In genomic region chr21:42892582-42892930, GRCh38 we compare ENCODE assay signal across 8 cellular contexts. TPM values are rescaled to one million over a fixed set of nuclear protein-coding genes. Genes with fewer than 3 reads are reported as not detected.
A peak's percentile ranks its signal among the peaks of the same experiment; 100 is the strongest.
DNase-seq lines count a peak whose midpoint lies in the region; FAIRE-seq and TF ChIP-seq lines count a peak whose summit lies in the region.

No MANE protein-coding gene starts in this region.

- no peak for TF ChIP-seq CTCF in fibroblast of pulmonary artery (IDR thresholded peaks at IDR 0.05; ENCODE audit: low read length, missing control alignments)
- TF ChIP-seq CTCF in progenitor cell of endocrine pancreas (IDR thresholded peaks at IDR 0.05; ENCODE audit: unreplicated experiment), result no peak

- H3K4me3 ChIP-seq in fibroblast of pulmonary artery (replicated peaks; ENCODE audit: low read depth, low read length), result peak overlapping the region; percentile 96

- peak overlapping the region; percentile 79 for H3K4me3 Mint-ChIP-seq in progenitor cell of endocrine pancreas (ENCODE audit: low read depth)

- no peaks in the 10 kb centered on the region for H3K36me3 Mint-ChIP-seq in progenitor cell of endocrine pancreas (ENCODE audit: insufficient read depth)

- no peak for FAIRE-seq in RCC 7860 (lab: Jason Lieb, UNC)
- FAIRE-seq in urothelium cell line (lab: Jason Lieb, UNC), result no peak

- peak; percentile 7 for DNase-seq in activated CD4-positive, alpha-beta T cell treated with anti-CD3 and anti-CD28 coated beads for 48 hours
- no peak for DNase-seq in activated CD4-positive, alpha-beta T cell treated with anti-CD3 and anti-CD28 coated beads for 4 hours
- peak; percentile 63 for DNase-seq in SHP77 treated with DMSO at 0.1 percent for 48 hours (lab: John Stamatoyannopoulos, UW)
- DNase-seq in fibroblast of pulmonary artery (ENCODE audit: low read depth), result no peak
- DNase-seq in progenitor cell of endocrine pancreas (ENCODE audit: low spot score, unreplicated experiment), result no peak
- DNase-seq in SW480 (ENCODE audit: low spot score), result no peak
- DNase-seq in RCC 7860 (ENCODE audit: low spot score), result no peak
- DNase-seq in urothelium cell line (ENCODE audit: low spot score), result no peak

- peak overlapping the region; percentile 97 for H3K27ac Mint-ChIP-seq in progenitor cell of endocrine pancreas

- no peaks in the 10 kb centered on the region for H3K27me3 Mint-ChIP-seq in progenitor cell of endocrine pancreas

- H3K9me3 Mint-ChIP-seq in progenitor cell of endocrine pancreas (ENCODE audit: low read depth), result no peaks in the 10 kb centered on the region

- peaks cover 5% of the 10 kb centered on the region for H3K4me1 Mint-ChIP-seq in progenitor cell of endocrine pancreas (ENCODE audit: low read depth)

RNA-seq across cellular contexts. Expression of gene NDUFV3, which starts 0.6 kb away (rescaled TPM):
- total RNA-seq in progenitor cell of endocrine pancreas, result 31.2 and 34.1 TPM in 2 replicates

RNA-seq across cellular contexts. Expression of gene WDR4, which starts 13.2 kb away (rescaled TPM):
- total RNA-seq in progenitor cell of endocrine pancreas, result 21.4 and 22.5 TPM in 2 replicates

RNA-seq across cellular contexts. Expression of gene ERVH48-1, which starts 32.9 kb away (rescaled TPM):
- 0.91 and 1.5 TPM in 2 replicates for total RNA-seq in progenitor cell of endocrine pancreas

Comparison
In these comparisons a context has a peak if more than half of its experiments do, and no peak if none do; other contexts are left out.
1. DNase-seq: peak in activated CD4-positive, alpha-beta T cell treated with anti-CD3 and anti-CD28 coated beads for 48 hours (single experiment) and SHP77 treated with DMSO at 0.1 percent for 48 hours (single experiment); none in activated CD4-positive, alpha-beta T cell treated with anti-CD3 and anti-CD28 coated beads for 4 hours (0 of 2), fibroblast of pulmonary artery (single experiment), progenitor cell of endocrine pancreas (single experiment), SW480 (single experiment), RCC 7860 (single experiment) and urothelium cell line (single experiment).